Comparison of ENCODE assay signal across 2 cellular contexts in the genomic region with DNA sequence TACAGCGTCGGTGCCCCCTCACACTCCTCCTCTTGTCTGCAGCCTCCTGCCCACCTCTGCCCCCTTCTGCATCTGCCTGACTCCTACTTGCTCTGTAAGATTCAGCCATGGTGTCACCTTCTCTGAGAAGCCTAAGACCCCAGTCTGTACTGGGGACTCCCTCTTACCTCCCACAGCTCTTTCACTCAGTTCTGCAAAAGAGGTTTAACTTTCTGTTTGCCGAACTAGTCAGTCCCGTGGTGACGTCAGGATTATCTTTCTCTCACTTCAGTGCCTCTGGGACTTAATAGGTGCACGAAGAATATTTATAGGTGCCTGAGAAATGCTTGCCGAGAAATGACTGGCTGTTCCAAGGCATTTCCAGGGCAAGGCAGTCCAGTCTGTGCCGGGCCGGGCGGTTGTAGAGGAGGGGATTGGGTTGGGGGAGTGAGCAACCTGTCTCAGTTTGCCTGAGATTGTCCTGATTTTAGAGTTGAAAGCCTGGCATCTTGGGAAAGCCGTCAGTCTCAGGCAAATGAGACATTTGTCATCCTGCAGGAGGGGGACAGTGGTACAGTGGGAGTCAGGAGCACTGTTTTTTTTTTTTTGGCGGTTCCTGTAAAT.
TF ChIP-seq lines count a peak whose summit lies in the region.

No MANE protein-coding gene starts in this region.

TF ChIP-seq in HEK293, 187 proteins besides CTCF, POLR2A, EP300 and RAD21 (continued from another document and continues in another):
- TF ChIP-seq, protein P1, sequence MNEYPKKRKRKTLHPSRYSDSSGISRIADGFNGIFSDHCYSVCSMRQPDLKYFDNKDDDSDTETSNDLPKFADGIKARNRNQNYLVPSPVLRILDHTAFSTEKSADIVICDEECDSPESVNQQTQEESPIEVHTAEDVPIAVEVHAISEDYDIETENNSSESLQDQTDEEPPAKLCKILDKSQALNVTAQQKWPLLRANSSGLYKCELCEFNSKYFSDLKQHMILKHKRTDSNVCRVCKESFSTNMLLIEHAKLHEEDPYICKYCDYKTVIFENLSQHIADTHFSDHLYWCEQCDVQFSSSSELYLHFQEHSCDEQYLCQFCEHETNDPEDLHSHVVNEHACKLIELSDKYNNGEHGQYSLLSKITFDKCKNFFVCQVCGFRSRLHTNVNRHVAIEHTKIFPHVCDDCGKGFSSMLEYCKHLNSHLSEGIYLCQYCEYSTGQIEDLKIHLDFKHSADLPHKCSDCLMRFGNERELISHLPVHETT (tag by site-specific recombination; IDR thresholded peaks at IDR 0.05): no peak
- TF ChIP-seq YY1 (tag by site-specific recombination; IDR thresholded peaks at IDR 0.05) (no peak), ZSCAN23 (tag by site-specific recombination; IDR thresholded peaks at IDR 0.05) (no peak), TRIM28 (IDR thresholded peaks at IDR 0.05; ENCODE audit: borderline replicate concordance, low read length) (no peak), MEIS1 (CRISPR knock-in tag; IDR thresholded peaks at IDR 0.05; ENCODE audit: borderline replicate concordance) (no peak), ZNF292 (tag by site-specific recombination; IDR thresholded peaks at IDR 0.05; ENCODE audit: borderline replicate concordance, low read depth) (no peak), MYNN (tag by site-specific recombination; IDR thresholded peaks at IDR 0.05; ENCODE audit: borderline replicate concordance) (no peak), HOXA7 (CRISPR knock-in tag; IDR thresholded peaks at IDR 0.05; ENCODE audit: borderline replicate concordance) (no peak), ZNF175 (tag by site-specific recombination; IDR thresholded peaks at IDR 0.05) (no peak), ZNF138 (tag by site-specific recombination; IDR thresholded peaks at IDR 0.05; ENCODE audit: borderline replicate concordance) (no peak), ZNF398 (tag by site-specific recombination; IDR thresholded peaks at IDR 0.05) (no peak), ZNF112 (tag by site-specific recombination; IDR thresholded peaks at IDR 0.05) (no peak), GLI2 (tag by site-specific recombination; IDR thresholded peaks at IDR 0.05; ENCODE audit: borderline replicate concordance, low read depth) (no peak), ZNF692 (tag by site-specific recombination; IDR thresholded peaks at IDR 0.05) (no peak), ZNF335 (tag by site-specific recombination; conservative IDR thresholded peaks at IDR 0.05) (peak; percentile 76), PRDM4 (tag by site-specific recombination; IDR thresholded peaks at IDR 0.05) (no peak), WT1 (tag by site-specific recombination; IDR thresholded peaks at IDR 0.05) (no peak)
- TF ChIP-seq, protein P2, sequence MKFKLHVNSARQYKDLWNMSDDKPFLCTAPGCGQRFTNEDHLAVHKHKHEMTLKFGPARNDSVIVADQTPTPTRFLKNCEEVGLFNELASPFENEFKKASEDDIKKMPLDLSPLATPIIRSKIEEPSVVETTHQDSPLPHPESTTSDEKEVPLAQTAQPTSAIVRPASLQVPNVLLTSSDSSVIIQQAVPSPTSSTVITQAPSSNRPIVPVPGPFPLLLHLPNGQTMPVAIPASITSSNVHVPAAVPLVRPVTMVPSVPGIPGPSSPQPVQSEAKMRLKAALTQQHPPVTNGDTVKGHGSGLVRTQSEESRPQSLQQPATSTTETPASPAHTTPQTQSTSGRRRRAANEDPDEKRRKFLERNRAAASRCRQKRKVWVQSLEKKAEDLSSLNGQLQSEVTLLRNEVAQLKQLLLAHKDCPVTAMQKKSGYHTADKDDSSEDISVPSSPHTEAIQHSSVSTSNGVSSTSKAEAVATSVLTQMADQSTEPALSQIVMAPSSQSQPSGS (tag by site-specific recombination; IDR thresholded peaks at IDR 0.05; ENCODE audit: low read depth): peak; percentile 84

TF ChIP-seq in WTC11, 78 proteins besides CTCF, POLR2A, EP300 and RAD21 (continued from another document):
- TF ChIP-seq, protein P3, sequence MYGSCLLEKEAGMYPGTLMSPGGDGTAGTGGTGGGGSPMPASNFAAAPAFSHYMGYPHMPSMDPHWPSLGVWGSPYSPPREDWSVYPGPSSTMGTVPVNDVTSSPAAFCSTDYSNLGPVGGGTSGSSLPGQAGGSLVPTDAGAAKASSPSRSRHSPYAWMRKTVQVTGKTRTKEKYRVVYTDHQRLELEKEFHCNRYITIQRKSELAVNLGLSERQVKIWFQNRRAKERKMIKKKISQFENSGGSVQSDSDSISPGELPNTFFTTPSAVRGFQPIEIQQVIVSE (CRISPR knock-in tag; IDR thresholded peaks at IDR 0.05; ENCODE audit: borderline replicate concordance): no peak
- TF ChIP-seq ATF1 (CRISPR knock-in tag; IDR thresholded peaks at IDR 0.05) (no peak), TCF7 (CRISPR knock-in tag; IDR thresholded peaks at IDR 0.05; ENCODE audit: low read depth) (no peak), CBFB (CRISPR knock-in tag; IDR thresholded peaks at IDR 0.05; ENCODE audit: low read depth) (no peak), NR3C1 (CRISPR knock-in tag; conservative IDR thresholded peaks at IDR 0.05; ENCODE audit: low read depth) (no peak), IRF2 (CRISPR knock-in tag; IDR thresholded peaks at IDR 0.05; ENCODE audit: borderline replicate concordance, low read depth) (no peak), TP53 (CRISPR knock-in tag; IDR thresholded peaks at IDR 0.05) (no peak), NFE2L1 (CRISPR knock-in tag; IDR thresholded peaks at IDR 0.05) (no peak), TEAD4 (CRISPR knock-in tag; IDR thresholded peaks at IDR 0.05) (no peak), ZNF263 (CRISPR knock-in tag; IDR thresholded peaks at IDR 0.05; ENCODE audit: low read depth) (no peak), ZNF671 (CRISPR knock-in tag; IDR thresholded peaks at IDR 0.05) (no peak), ERG (CRISPR knock-in tag; IDR thresholded peaks at IDR 0.05) (no peak)
- TF ChIP-seq, protein P4, sequence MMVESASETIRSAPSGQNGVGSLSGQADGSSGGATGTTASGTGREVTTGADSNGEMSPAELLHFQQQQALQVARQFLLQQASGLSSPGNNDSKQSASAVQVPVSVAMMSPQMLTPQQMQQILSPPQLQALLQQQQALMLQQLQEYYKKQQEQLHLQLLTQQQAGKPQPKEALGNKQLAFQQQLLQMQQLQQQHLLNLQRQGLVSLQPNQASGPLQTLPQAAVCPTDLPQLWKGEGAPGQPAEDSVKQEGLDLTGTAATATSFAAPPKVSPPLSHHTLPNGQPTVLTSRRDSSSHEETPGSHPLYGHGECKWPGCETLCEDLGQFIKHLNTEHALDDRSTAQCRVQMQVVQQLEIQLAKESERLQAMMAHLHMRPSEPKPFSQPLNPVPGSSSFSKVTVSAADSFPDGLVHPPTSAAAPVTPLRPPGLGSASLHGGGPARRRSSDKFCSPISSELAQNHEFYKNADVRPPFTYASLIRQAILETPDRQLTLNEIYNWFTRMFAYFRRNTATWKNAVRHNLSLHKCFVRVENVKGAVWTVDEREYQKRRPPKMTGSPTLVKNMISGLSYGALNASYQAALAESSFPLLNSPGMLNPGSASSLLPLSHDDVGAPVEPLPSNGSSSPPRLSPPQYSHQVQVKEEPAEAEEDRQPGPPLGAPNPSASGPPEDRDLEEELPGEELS (CRISPR knock-in tag; IDR thresholded peaks at IDR 0.05): no peak
- TF ChIP-seq, protein P5, sequence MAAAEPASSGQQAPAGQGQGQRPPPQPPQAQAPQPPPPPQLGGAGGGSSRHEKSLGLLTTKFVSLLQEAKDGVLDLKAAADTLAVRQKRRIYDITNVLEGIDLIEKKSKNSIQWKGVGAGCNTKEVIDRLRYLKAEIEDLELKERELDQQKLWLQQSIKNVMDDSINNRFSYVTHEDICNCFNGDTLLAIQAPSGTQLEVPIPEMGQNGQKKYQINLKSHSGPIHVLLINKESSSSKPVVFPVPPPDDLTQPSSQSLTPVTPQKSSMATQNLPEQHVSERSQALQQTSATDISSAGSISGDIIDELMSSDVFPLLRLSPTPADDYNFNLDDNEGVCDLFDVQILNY (CRISPR knock-in tag; IDR thresholded peaks at IDR 0.05): no peak
- TF ChIP-seq, protein P6, sequence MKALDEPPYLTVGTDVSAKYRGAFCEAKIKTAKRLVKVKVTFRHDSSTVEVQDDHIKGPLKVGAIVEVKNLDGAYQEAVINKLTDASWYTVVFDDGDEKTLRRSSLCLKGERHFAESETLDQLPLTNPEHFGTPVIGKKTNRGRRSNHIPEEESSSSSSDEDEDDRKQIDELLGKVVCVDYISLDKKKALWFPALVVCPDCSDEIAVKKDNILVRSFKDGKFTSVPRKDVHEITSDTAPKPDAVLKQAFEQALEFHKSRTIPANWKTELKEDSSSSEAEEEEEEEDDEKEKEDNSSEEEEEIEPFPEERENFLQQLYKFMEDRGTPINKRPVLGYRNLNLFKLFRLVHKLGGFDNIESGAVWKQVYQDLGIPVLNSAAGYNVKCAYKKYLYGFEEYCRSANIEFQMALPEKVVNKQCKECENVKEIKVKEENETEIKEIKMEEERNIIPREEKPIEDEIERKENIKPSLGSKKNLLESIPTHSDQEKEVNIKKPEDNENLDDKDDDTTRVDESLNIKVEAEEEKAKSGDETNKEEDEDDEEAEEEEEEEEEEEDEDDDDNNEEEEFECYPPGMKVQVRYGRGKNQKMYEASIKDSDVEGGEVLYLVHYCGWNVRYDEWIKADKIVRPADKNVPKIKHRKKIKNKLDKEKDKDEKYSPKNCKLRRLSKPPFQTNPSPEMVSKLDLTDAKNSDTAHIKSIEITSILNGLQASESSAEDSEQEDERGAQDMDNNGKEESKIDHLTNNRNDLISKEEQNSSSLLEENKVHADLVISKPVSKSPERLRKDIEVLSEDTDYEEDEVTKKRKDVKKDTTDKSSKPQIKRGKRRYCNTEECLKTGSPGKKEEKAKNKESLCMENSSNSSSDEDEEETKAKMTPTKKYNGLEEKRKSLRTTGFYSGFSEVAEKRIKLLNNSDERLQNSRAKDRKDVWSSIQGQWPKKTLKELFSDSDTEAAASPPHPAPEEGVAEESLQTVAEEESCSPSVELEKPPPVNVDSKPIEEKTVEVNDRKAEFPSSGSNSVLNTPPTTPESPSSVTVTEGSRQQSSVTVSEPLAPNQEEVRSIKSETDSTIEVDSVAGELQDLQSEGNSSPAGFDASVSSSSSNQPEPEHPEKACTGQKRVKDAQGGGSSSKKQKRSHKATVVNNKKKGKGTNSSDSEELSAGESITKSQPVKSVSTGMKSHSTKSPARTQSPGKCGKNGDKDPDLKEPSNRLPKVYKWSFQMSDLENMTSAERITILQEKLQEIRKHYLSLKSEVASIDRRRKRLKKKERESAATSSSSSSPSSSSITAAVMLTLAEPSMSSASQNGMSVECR (CRISPR knock-in tag; IDR thresholded peaks at IDR 0.05; ENCODE audit: borderline replicate concordance): no peak
- TF ChIP-seq, protein P7, sequence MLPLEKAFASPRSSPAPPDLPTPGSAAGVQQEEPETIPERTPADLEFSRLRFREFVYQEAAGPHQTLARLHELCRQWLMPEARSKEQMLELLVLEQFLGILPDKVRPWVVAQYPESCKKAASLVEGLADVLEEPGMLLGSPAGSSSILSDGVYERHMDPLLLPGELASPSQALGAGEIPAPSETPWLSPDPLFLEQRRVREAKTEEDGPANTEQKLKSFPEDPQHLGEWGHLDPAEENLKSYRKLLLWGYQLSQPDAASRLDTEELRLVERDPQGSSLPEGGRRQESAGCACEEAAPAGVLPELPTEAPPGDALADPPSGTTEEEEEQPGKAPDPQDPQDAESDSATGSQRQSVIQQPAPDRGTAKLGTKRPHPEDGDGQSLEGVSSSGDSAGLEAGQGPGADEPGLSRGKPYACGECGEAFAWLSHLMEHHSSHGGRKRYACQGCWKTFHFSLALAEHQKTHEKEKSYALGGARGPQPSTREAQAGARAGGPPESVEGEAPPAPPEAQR (CRISPR knock-in tag; IDR thresholded peaks at IDR 0.05): no peak
